1 cellular context compared by ENCODE assay signal in genomic region chr1:162371611-162372010, GRCh38.
TF ChIP-seq lines count a peak whose summit lies in the region.

No MANE protein-coding gene starts in this region.

TF ChIP-seq in WTC11, 78 proteins besides CTCF, POLR2A, EP300 and RAD21 (continued from another document):
- no peak for TF ChIP-seq ERG (CRISPR knock-in tag; IDR thresholded peaks at IDR 0.05)
- TF ChIP-seq ATF1 (CRISPR knock-in tag; IDR thresholded peaks at IDR 0.05), result no peak
- no peak for TF ChIP-seq FOXJ3 (CRISPR knock-in tag; IDR thresholded peaks at IDR 0.05; ENCODE audit: borderline replicate concordance)
- no peak for TF ChIP-seq ZNF317 (CRISPR knock-in tag; IDR thresholded peaks at IDR 0.05; ENCODE audit: borderline replicate concordance, low read depth)
- no peak for TF ChIP-seq ZNF671 (CRISPR knock-in tag; IDR thresholded peaks at IDR 0.05)
- TF ChIP-seq HMGXB4 (CRISPR knock-in tag; IDR thresholded peaks at IDR 0.05), result no peak
- TF ChIP-seq ZNF232 (CRISPR knock-in tag; IDR thresholded peaks at IDR 0.05), result no peak
- no peak for TF ChIP-seq AFF4 (CRISPR knock-in tag; IDR thresholded peaks at IDR 0.05; ENCODE audit: borderline replicate concordance)
- no peak for TF ChIP-seq ZNF512 (CRISPR knock-in tag; IDR thresholded peaks at IDR 0.05; ENCODE audit: borderline replicate concordance)
- TF ChIP-seq ETV6 (CRISPR knock-in tag; IDR thresholded peaks at IDR 0.05), result no peak
